ENCODE assay signal across 8 cellular contexts in genomic region chr15:69462493-69463181, GRCh38. TPM values are rescaled to one million over a fixed set of nuclear protein-coding genes. Genes with fewer than 3 reads are reported as not detected.
DNase-seq lines count a peak whose midpoint lies in the region; ATAC-seq and TF ChIP-seq lines count a peak whose summit lies in the region.

No MANE protein-coding gene starts in this region.

- peak overlapping the region; percentile 91 for H3K4me3 Mint-ChIP-seq in activated naive CD8-positive, alpha-beta T cell
- peak overlapping the region; percentile 86 for H3K4me3 Mint-ChIP-seq in glutamatergic neuron (ENCODE audit: unreplicated experiment)

- H3K27ac ChIP-seq in testis, result peak overlapping the region; percentile 80 to 94

- H3K36me3 ChIP-seq in testis (ENCODE audit: low read depth, missing control alignments), result no peaks in the 10 kb centered on the region

- peak; percentile 51 for TF ChIP-seq POLR2A in testis (IDR thresholded peaks at IDR 0.05)

- peak overlapping the region; percentile 54 to 66 for H3K4me3 ChIP-seq in testis

- H3K4me1 Mint-ChIP-seq in activated naive CD8-positive, alpha-beta T cell (ENCODE audit: low read depth), result peaks cover 44% of the 10 kb centered on the region
- H3K4me1 Mint-ChIP-seq in glutamatergic neuron (ENCODE audit: low read depth, unreplicated experiment), result no peaks in the 10 kb centered on the region

- TF ChIP-seq CTCF in GM10266 (IDR thresholded peaks at IDR 0.05; ENCODE audit: control insufficient read depth, insufficient read depth, low read depth, missing control alignments) (peak; percentile 80), glutamatergic neuron (IDR thresholded peaks at IDR 0.05; ENCODE audit: partially characterized antibody, unreplicated experiment) (peak; percentile 93), omental fat pad (IDR thresholded peaks at IDR 0.05) (peak in 1 of 3 donors; percentile 71), testis (IDR thresholded peaks at IDR 0.05) (peak; percentile 80 to 97 (median 96))

- H3K36me3 Mint-ChIP-seq in activated naive CD8-positive, alpha-beta T cell, result peaks cover 3% of the 10 kb centered on the region
- H3K36me3 Mint-ChIP-seq in glutamatergic neuron (ENCODE audit: unreplicated experiment), result no peaks in the 10 kb centered on the region

- H3K27ac Mint-ChIP-seq in activated naive CD8-positive, alpha-beta T cell, result peak overlapping the region; percentile 86
- peak overlapping the region; percentile 79 for H3K27ac Mint-ChIP-seq in glutamatergic neuron (ENCODE audit: unreplicated experiment)

- ATAC-seq in HG02588 (IDR thresholded peaks at IDR 0.05; ENCODE audit: unreplicated experiment) (peak; percentile 76), SK-N-SH treated with all-trans-retinoic acid at 6 μM for 48 hours (peak; percentile 91), omental fat pad (ENCODE audit: low FRiP score) (peak; percentile 96)

- no peaks in the 10 kb centered on the region for H3K9me3 Mint-ChIP-seq in activated naive CD8-positive, alpha-beta T cell (ENCODE audit: low read depth)
- H3K9me3 Mint-ChIP-seq in glutamatergic neuron (ENCODE audit: unreplicated experiment), result peaks cover 1% of the 10 kb centered on the region

- H3K27me3 ChIP-seq in testis, result no peaks in the 10 kb centered on the region

- DNase-seq in GM10266 (ENCODE audit: extremely low spot score) (peak; percentile 94), NCI-H1092 treated with DMSO at 0.1 percent for 48 hours (lab: John Stamatoyannopoulos, UW) (peak; percentile 90), glutamatergic neuron (peak; percentile 94), omental fat pad (ENCODE audit: low spot score) (peak; percentile 80), testis (peak; percentile 97)

- no peaks in the 10 kb centered on the region for H3K9me3 ChIP-seq in testis

- WGBS in testis, 2 donors, result 2 to 4% methylated on average over 40 to 46 of the region's 46 CpGs

- intact Hi-C loops in testis (cut with DNase I; ENCODE audit: low total_unique reads), result no loop called here

- peaks cover 19% of the 10 kb centered on the region for H3K4me1 ChIP-seq in testis

- no peaks in the 10 kb centered on the region for H3K27me3 Mint-ChIP-seq in activated naive CD8-positive, alpha-beta T cell
- no peaks in the 10 kb centered on the region for H3K27me3 Mint-ChIP-seq in glutamatergic neuron (ENCODE audit: unreplicated experiment)

TF ChIP-seq in SK-N-SH treated with all-trans-retinoic acid at 6 μM for 48 hours, 23 proteins besides CTCF, POLR2A, EP300 and RAD21:
- TF ChIP-seq TCF4 (CRISPR knock-in tag; IDR thresholded peaks at IDR 0.05; ENCODE audit: borderline replicate concordance) (no peak), TSHZ2 (CRISPR knock-in tag; IDR thresholded peaks at IDR 0.05) (no peak), GLIS3 (CRISPR knock-in tag; IDR thresholded peaks at IDR 0.05) (no peak), ESRRG (CRISPR knock-in tag; IDR thresholded peaks at IDR 0.05) (no peak), ARNTL (CRISPR knock-in tag; IDR thresholded peaks at IDR 0.05; ENCODE audit: borderline replicate concordance, low read depth) (no peak), ISL1 (CRISPR knock-in tag; IDR thresholded peaks at IDR 0.05) (no peak), PATZ1 (CRISPR knock-in tag; IDR thresholded peaks at IDR 0.05; ENCODE audit: borderline replicate concordance) (0 out of 2 replicates have a peak, but pooled peaks have one; percentile 41)
TF ChIP-seq in SK-N-SH treated with all-trans-retinoic acid at 6 μM for 48 hours: peak in this region for 1.

RNA-seq across cellular contexts. Expression of gene RPLP1, which starts 10.0 kb away (rescaled TPM):
- 572 TPM for total RNA-seq in glutamatergic neuron (ENCODE audit: unreplicated experiment)
- 100 to 1,000 TPM; 539 to 795 (median 579) TPM for total RNA-seq in omental fat pad
- total RNA-seq in testis, result 100 to 1,000 TPM; 245 to 513 TPM
- polyA plus RNA-seq in testis (ENCODE audit: insufficient read depth, low read depth, low replicate concordance), result 1,127 TPM

RNA-seq across cellular contexts. Expression of gene KIF23, which starts 48.5 kb away (rescaled TPM):
- 5.2 TPM for total RNA-seq in glutamatergic neuron (ENCODE audit: unreplicated experiment)
- total RNA-seq in omental fat pad, result 1 to 10 TPM; 1.6 to 3.8 (median 1.7) TPM
- total RNA-seq in testis, result 10 to 100 TPM; 17.1 to 23.9 TPM
- 28.4 TPM for polyA plus RNA-seq in testis (ENCODE audit: insufficient read depth, low read depth, low replicate concordance)

Comparison
In these comparisons a context has a peak if more than half of its experiments do, and no peak if none do; other contexts are left out.
1. Peak in every context shown above with its lines: DNase-seq, ATAC-seq, H3K4me3 ChIP-seq and H3K27ac ChIP-seq.